Comparison of ENCODE assay signal across 16 cellular contexts in the genomic region with DNA sequence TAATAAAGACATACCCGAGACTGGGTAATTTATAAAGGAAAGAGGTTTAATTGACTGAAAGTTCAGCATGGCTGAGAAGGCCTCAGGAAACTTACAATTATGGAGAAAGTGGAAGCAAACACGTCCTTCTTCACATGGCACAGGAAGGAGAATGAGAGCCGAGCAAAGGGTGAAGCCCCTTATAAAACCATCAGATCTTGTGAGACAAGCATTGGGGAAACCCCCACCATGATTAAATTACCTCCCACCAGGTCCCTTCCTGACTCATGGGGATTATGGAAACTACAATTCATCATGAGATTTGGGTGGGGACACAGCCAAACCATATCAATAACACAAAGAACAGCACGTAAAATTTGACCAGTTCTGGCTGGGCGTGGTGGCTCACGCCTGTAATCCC.
DNase-seq lines count a peak whose midpoint lies in the region; ATAC-seq and TF ChIP-seq lines count a peak whose summit lies in the region.
"Had no signal": no experiment of that assay in that cellular context is flagged by ENCODE, and none has a peak within 500 bp of the region (broad histone marks: within the 10 kb centered on the region; RNA-seq: fewer than 3 reads in every experiment).

No MANE protein-coding gene starts in this region.

- H4K20me1 ChIP-seq in OCI-LY7 (ENCODE audit: insufficient read depth, low read length) = no peaks in the 10 kb centered on the region

- H3K27ac Mint-ChIP-seq in memory B cell = peak overlapping the region; percentile 62

- intact Hi-C loops in OCI-LY7 (cut with micrococcal nuclease; ENCODE audit: unreplicated experiment) = loop anchor here (2.0 to 10.0 kb wide), 5 partner anchors 123 to 1555 kb away; a partner anchor contains a TSS

- CTCF ChIA-PET in OCI-LY7 (lab: Charles Lee; ENCODE audit: unreplicated experiment) = no interaction called here

- H3K36me3 ChIP-seq in OCI-LY7 (ENCODE audit: insufficient read depth, low read length) = peaks cover 35% of the 10 kb centered on the region
- H3K36me3 ChIP-seq: SJSA1 had no signal

- H3K4me3 ChIP-seq in OCI-LY7 (ENCODE audit: low read depth, low read length, poor library complexity, severe bottlenecking) = no peak overlapping the region
- H3K4me3 ChIP-seq: SJSA1 had no signal

- H2AFZ ChIP-seq in OCI-LY7 (ENCODE audit: low read length) = peak overlapping the region; percentile 60; the same call in 1 of the 2 replicates

- TF ChIP-seq CTCF in OCI-LY7 (conservative IDR thresholded peaks at IDR 0.05; ENCODE audit: low read length) = no peak
- no peak for TF ChIP-seq CTCF in GM13977 (IDR thresholded peaks at IDR 0.05; ENCODE audit: extremely low read depth, insufficient read depth, missing control alignments)

- peaks cover 7% of the 10 kb centered on the region for H3K9me3 Mint-ChIP-seq in memory B cell

- no peaks in the 10 kb centered on the region for H3K9me2 ChIP-seq in OCI-LY7 (ENCODE audit: insufficient read depth, low read length)

- DNase-seq in stimulated activated CD4-positive, alpha-beta T cell treated with anti-CD3 and anti-CD28 coated beads, Interleukin-4, amount 100 ng/mL, for 24 hours = peak; percentile 17
- no peak for DNase-seq in stimulated activated CD4-positive, alpha-beta T cell treated with anti-CD3 and anti-CD28 coated beads, Interleukin-15, amount 100 ng/mL, for 24 hours
- no peak for DNase-seq in OCI-LY7 (ENCODE audit: low spot score)
- DNase-seq in memory B cell (ENCODE audit: low spot score in 2 of 2) = no peak
- DNase-seq in NOMO-1 treated with DMSO at 0.1 percent for 48 hours (lab: John Stamatoyannopoulos, UW; ENCODE audit: unreplicated experiment) = no peak
- DNase-seq in GM13977 (ENCODE audit: low spot score) = no peak
- no peak for DNase-seq in left lobe of liver (ENCODE audit: low spot score)
- DNase-seq: C1 segment of cervical spinal cord; CD8-positive, alpha-beta memory T cell; NCI-H1417; NCI-H187; NCI-H2107; NCI-H524 treated with DMSO at 0.1 percent for 48 hours had no signal

- no TSS peak for BruUV-seq in OCI-LY7 (replicated peaks; lab: Mats Ljungman, UMichigan)

- no peaks in the 10 kb centered on the region for H3K27me3 Mint-ChIP-seq in memory B cell
- H3K27me3 Mint-ChIP-seq: CD8-positive, alpha-beta memory T cell had no signal

- peaks cover 48% of the 10 kb centered on the region for H3K9me3 ChIP-seq in OCI-LY7 (ENCODE audit: low read length)

- POLR2A ChIA-PET in OCI-LY7 (lab: Charles Lee) = interaction anchor here (0.9 to 7.6 kb wide), 5 partner anchors 10 to 116 kb away, joined by 4 to 69 read pairs (median 11); no protein-coding TSS in a partner anchor

- no peak overlapping the region for H3K4me3 Mint-ChIP-seq in memory B cell
- H3K4me3 Mint-ChIP-seq: CD8-positive, alpha-beta memory T cell had no signal

- H3K27ac ChIP-seq in OCI-LY7 (ENCODE audit: low read depth, low read length, poor library complexity, severe bottlenecking) = peak overlapping the region; percentile 95
- H3K27ac ChIP-seq: KMS-11, SJSA1 had no signal

- H3K79me2 ChIP-seq in OCI-LY7 (ENCODE audit: insufficient read depth, low read depth, low read length) = peaks cover 10% of the 10 kb centered on the region; the same call in 1 of the 2 replicates

- H3K4me1 Mint-ChIP-seq in memory B cell = peaks cover 41% of the 10 kb centered on the region

- peak overlapping the region; percentile 40 for H3K4me2 ChIP-seq in OCI-LY7 (ENCODE audit: low read length)
- H3K4me2 ChIP-seq: KMS-11 had no signal

- peaks cover 19% of the 10 kb centered on the region for H3K36me3 Mint-ChIP-seq in memory B cell

- ATAC-seq in memory B cell (ENCODE audit: low read depth) (no peak), left lobe of liver (no peak)
- ATAC-seq: Panc1 had no signal

- in situ Hi-C loops in GM13977 (cut with MboI; ENCODE audit: low pct_unique_long_range_greater_than_20kb, low sequenced_read_pairs, unreplicated experiment) = no loop called here

- H3K4me1 ChIP-seq in OCI-LY7 (ENCODE audit: insufficient read depth, low read length, poor library complexity, severe bottlenecking) = peaks cover 94% of the 10 kb centered on the region
- H3K4me1 ChIP-seq: SJSA1 had no signal
